In genomic region chr3:175383813-175384212, GRCh38 we compare ENCODE assay signal across 22 cellular contexts.
DNase-seq lines count a peak whose midpoint lies in the region; ATAC-seq and TF ChIP-seq lines count a peak whose summit lies in the region.
"Had no signal": no experiment of that assay in that cellular context is flagged by ENCODE, and none has a peak within 500 bp of the region (broad histone marks: within the 10 kb centered on the region; RNA-seq: fewer than 3 reads in every experiment).

No MANE protein-coding gene starts in this region.

- intact Hi-C loops in sciatic nerve (cut with DNase I) = no loop called here

- no peak overlapping the region for H3K4me3 ChIP-seq in AG10803 (ENCODE audit: low read length)
- H3K4me3 ChIP-seq in fibroblast of lung (replicated peaks in 1 of 4; ENCODE audit: control extremely low read depth in 1 of 4, insufficient read depth in 1 of 4, low read depth in 3 of 4, low read length in 4 of 4) = no peak overlapping the region
- H3K4me3 ChIP-seq: HAP-1, SJCRH30 had no signal

- H3K27ac ChIP-seq in fibroblast of lung (ENCODE audit: insufficient read depth, low read length) = no peak overlapping the region
- no peak overlapping the region for H3K27ac ChIP-seq in caudate nucleus (ENCODE audit: low read depth, low read length)
- H3K27ac ChIP-seq: SJCRH30 had no signal

- no peaks in the 10 kb centered on the region for H3K4me1 ChIP-seq in fibroblast of lung (ENCODE audit: control insufficient read depth, extremely low read depth, insufficient read depth, low read length)
- H3K4me1 ChIP-seq: Caco-2, HAP-1, SJCRH30 had no signal

- H3K36me3 ChIP-seq in fibroblast of lung (ENCODE audit: control insufficient read depth, insufficient read depth, low read length) = no peaks in the 10 kb centered on the region
- H3K36me3 ChIP-seq: BE2C, HAP-1, SJCRH30 had no signal

- no peak overlapping the region for H2AFZ ChIP-seq in fibroblast of lung (ENCODE audit: low read length)

- H4K20me1 ChIP-seq in fibroblast of lung (ENCODE audit: control insufficient read depth, extremely low read depth, insufficient read depth, low read length) = no peaks in the 10 kb centered on the region

- H3K9ac ChIP-seq in fibroblast of lung (ENCODE audit: insufficient read depth, low read length) = no peak overlapping the region

- H3K9me3 ChIP-seq in fibroblast of lung (ENCODE audit: control insufficient read depth, insufficient read depth, low read depth, low read length) = no peaks in the 10 kb centered on the region
- H3K9me3 ChIP-seq: BE2C, Caco-2, HAP-1, SJCRH30 had no signal

- no peak overlapping the region for H3K4me2 ChIP-seq in fibroblast of lung (ENCODE audit: extremely low read depth, insufficient read depth, low read length)

- no peaks in the 10 kb centered on the region for H3K9me3 Mint-ChIP-seq in HFFc6
- H3K9me3 Mint-ChIP-seq: CD4-positive, alpha-beta T cell had no signal

- DNase-seq in AG10803 (ENCODE audit: low read depth) = peak; percentile 56
- peak; percentile 53 for DNase-seq in HFFc6
- DNase-seq in fibroblast of lung (ENCODE audit: low read depth in 2 of 2) = peak; percentile 20 to 40
- no peak for DNase-seq in sciatic nerve (ENCODE audit: low spot score)
- no peak for DNase-seq in DMS 273 (lab: John Stamatoyannopoulos, UW; ENCODE audit: unreplicated experiment)
- no peak for DNase-seq in caudate nucleus (lab: John Stamatoyannopoulos, UW)
- DNase-seq in glomerular visceral epithelial cell (ENCODE audit: extremely low spot score) = no peak
- DNase-seq: ACHN; BE2C; Caco-2; CD4-positive, alpha-beta T cell; DMS53; Kasumi-1; MM.1S; NCI-H1092 treated with DMSO at 0.1 percent for 48 hours; NCI-H146; NCI-H2081; SJCRH30; SW 1271 had no signal

- ATAC-seq in sciatic nerve (peak; percentile 24), GM18511 (IDR thresholded peaks at IDR 0.05; ENCODE audit: unreplicated experiment) (no peak)
- ATAC-seq: Panc1 had no signal

- H3K27me3 ChIP-seq in fibroblast of lung (ENCODE audit: control insufficient read depth, insufficient read depth, low read length) = no peaks in the 10 kb centered on the region
- H3K27me3 ChIP-seq: BE2C, SJCRH30 had no signal

- H3K79me2 ChIP-seq in fibroblast of lung (ENCODE audit: control insufficient read depth, insufficient read depth, low read length) = no peaks in the 10 kb centered on the region

- H3K27ac Mint-ChIP-seq in HFFc6 = peak overlapping the region; percentile 32
- H3K27ac Mint-ChIP-seq: CD4-positive, alpha-beta T cell had no signal

- H3K4me3 Mint-ChIP-seq in HFFc6 = peak overlapping the region; percentile 50
- H3K4me3 Mint-ChIP-seq: CD4-positive, alpha-beta T cell had no signal

- no peaks in the 10 kb centered on the region for H3K27me3 Mint-ChIP-seq in HFFc6 (ENCODE audit: insufficient read depth)
- H3K27me3 Mint-ChIP-seq: CD4-positive, alpha-beta T cell had no signal

- TF ChIP-seq CTCF in AG10803 (conservative IDR thresholded peaks at IDR 0.05; ENCODE audit: low read length) (no peak), HFFc6 (IDR thresholded peaks at IDR 0.05) (no peak), fibroblast of lung (conservative IDR thresholded peaks at IDR 0.05 in 1 of 2, IDR thresholded peaks at IDR 0.05 in 1 of 2; ENCODE audit: low read depth in 1 of 2, low read length in 2 of 2) (no peak)

- H3K36me3 Mint-ChIP-seq in HFFc6 (ENCODE audit: low read depth) = peaks cover 6% of the 10 kb centered on the region

- peaks cover 50% of the 10 kb centered on the region for H3K4me1 Mint-ChIP-seq in HFFc6 (ENCODE audit: low read depth)

Comparison
In these comparisons a context has a peak if more than half of its experiments do, and no peak if none do; other contexts are left out.
1. DNase-seq: peak in AG10803 (single experiment), HFFc6 (single experiment) and fibroblast of lung (2 of 2); none in sciatic nerve (single experiment), DMS 273 (single experiment), caudate nucleus (0 of 61) and glomerular visceral epithelial cell (single experiment).